ENCODE assay signal across 8 cellular contexts in the genomic region with DNA sequence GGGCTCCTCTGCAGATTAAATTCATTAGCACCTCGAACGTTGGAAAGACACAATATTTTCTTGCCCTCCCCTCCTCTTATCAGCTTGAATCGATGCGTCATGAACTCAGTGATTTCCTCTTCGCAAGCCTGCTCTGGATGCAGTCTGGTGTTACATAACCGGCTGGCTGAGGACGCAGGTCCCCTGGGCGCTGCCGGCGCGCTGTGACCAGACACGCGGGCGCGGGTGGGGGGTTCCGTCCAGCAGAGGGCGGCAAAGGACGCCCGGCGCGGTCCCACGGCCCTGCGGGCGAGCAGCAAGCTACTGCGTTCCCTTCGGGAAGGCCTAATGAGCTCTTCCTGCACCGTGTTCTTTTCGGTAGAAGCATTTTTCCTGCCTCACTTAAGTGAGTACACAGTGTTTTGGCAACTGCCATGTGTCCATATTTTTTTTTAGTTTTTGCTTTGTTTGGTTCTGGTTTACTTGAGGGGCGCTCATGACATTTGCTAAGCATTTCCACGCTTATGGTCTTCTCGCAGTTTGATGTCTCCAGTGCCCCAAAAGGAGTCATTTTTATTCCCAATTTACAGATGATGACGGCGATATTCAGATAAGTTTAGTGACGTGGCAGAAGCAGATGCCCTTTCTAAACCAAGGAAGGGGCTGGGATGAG.
DNase-seq lines count a peak whose midpoint lies in the region; ATAC-seq, FAIRE-seq and TF ChIP-seq lines count a peak whose summit lies in the region.

No MANE protein-coding gene starts in this region.

- WGBS in HUES64: 18% methylated on average over 34 of the region's 34 CpGs

- H3K9ac ChIP-seq in HUES64 (ENCODE audit: low read depth, low read length): peak overlapping the region; percentile 43; the same call in 1 of the 2 replicates

- H3K9me3 ChIP-seq in HUES64 (ENCODE audit: insufficient read depth, low read depth, low read length): no peaks in the 10 kb centered on the region

- H3K36me3 ChIP-seq in HUES64 (ENCODE audit: insufficient read depth, low read length): no peaks in the 10 kb centered on the region

- TF ChIP-seq CTCF in D721Med (IDR thresholded peaks at IDR 0.05; ENCODE audit: insufficient read depth, missing control alignments): peak; percentile 75

- no peaks in the 10 kb centered on the region for H3K4me1 ChIP-seq in HUES64 (ENCODE audit: insufficient read depth, low read length)

- H3K27me3 ChIP-seq in HUES64 (ENCODE audit: insufficient read depth, low read length): peaks cover 17% of the 10 kb centered on the region

- ATAC-seq in GM21526 (IDR thresholded peaks at IDR 0.05; ENCODE audit: low FRiP score, unreplicated experiment): peak; percentile 95

- peak; percentile 73 for DNase-seq in D721Med (ENCODE audit: insufficient read length, low spot score)
- DNase-seq in OCI-M1 (lab: John Stamatoyannopoulos, UW): peak; percentile 94
- peak; percentile 79 for DNase-seq in activated T-cell treated with anti-CD3 and anti-CD28 coated beads for 48 hours (ENCODE audit: low read depth)
- peak; percentile 76 to 91 for DNase-seq in erythroblast (lab: John Stamatoyannopoulos, UW)
- peak; percentile 79 for DNase-seq in myocyte (ENCODE audit: low read depth)
- DNase-seq in stimulated activated CD8-positive, alpha-beta memory T cell treated with anti-CD3 and anti-CD28 coated beads, Interleukin-7, amount 100 ng/mL, for 24 hours (ENCODE audit: low read depth): peak; percentile 68

- TF ChIP-seq POLR2A in erythroblast (IDR thresholded peaks at IDR 0.05; ENCODE audit: low read length): no peak

- peak overlapping the region; percentile 31 for H3K4me3 ChIP-seq in HUES64 (ENCODE audit: low read length)

- FAIRE-seq in D721Med (lab: Jason Lieb, UNC): no peak

- H3K27ac ChIP-seq in HUES64 (ENCODE audit: low read depth, low read length): no peak overlapping the region
